In the genomic region with DNA sequence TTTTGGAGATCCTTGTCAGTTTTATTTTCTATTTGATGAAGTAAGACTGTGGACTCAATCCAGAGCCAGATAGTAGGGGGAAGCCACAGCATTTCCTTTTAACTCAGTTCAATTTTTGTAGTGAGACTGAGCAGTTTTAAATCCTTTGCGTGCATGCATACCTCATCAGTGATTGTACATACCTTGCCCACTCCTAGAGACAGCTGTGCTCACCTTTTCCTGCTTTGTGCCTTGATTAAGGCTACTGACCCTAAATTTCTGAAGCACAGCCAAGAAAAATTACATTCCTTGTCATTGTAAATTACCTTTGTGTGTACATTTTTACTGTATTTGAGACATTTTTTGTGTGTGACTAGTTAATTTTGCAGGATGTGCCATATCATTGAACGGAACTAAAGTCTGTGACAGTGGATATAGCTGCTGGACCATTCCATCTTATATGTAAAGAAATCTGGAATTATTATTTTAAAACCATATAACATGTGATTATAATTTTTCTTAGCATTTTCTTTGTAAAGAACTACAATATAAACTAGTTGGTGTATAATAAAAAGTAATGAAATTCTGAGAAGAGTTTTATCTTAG, we compare ENCODE assay signal across 14 cellular contexts. TPM values are rescaled to one million over a fixed set of nuclear protein-coding genes. Genes with fewer than 3 reads are reported as not detected.
A peak's percentile ranks its signal among the peaks of the same experiment; 100 is the strongest.
DNase-seq lines count a peak whose midpoint lies in the region; ATAC-seq and TF ChIP-seq lines count a peak whose summit lies in the region.
"Had no signal": no experiment of that assay in that cellular context is flagged by ENCODE, and none has a peak within 500 bp of the region (broad histone marks: within the 10 kb centered on the region; RNA-seq: fewer than 3 reads in every experiment).

No MANE protein-coding gene starts in this region.

- H3K27ac ChIP-seq in PC-3 (ENCODE audit: low read length) (peak overlapping the region; percentile 82), H9 (ENCODE audit: insufficient read length, low read depth, low read length) (no peak overlapping the region)
- H3K27ac ChIP-seq: ovary, thoracic aorta had no signal

- H2AK5ac ChIP-seq in H9 (ENCODE audit: insufficient read length, low read length): no peak overlapping the region

- CTCF ChIA-PET in Calu3 (lab: Charles Lee): interaction anchor here (1.5 kb wide), 1 partner anchor 18 kb away, joined by 6 read pairs; a partner anchor contains a TSS
- CTCF ChIA-PET in PC-3 (lab: Charles Lee): no interaction called here

- no peaks in the 10 kb centered on the region for H3K23me2 ChIP-seq in H9 (ENCODE audit: insufficient read length, low read depth, low read length, poor library complexity, severe bottlenecking)

- WGBS in H9 (ENCODE audit: extremely low coverage, insufficient read length, low lambda C conversion rate): no CpG with 5 or more reads among the region's 2 CpGs

- H3K9me3 Mint-ChIP-seq in Calu3 (ENCODE audit: low read depth, unreplicated experiment) (no peaks in the 10 kb centered on the region), progenitor cell of endocrine pancreas (ENCODE audit: low read depth) (no peaks in the 10 kb centered on the region), H9 (no peaks in the 10 kb centered on the region)

- H2BK5ac ChIP-seq in H9 (ENCODE audit: insufficient read length, low read length): no peak overlapping the region

- H3K18ac ChIP-seq in H9 (ENCODE audit: insufficient read length, low read depth, low read length): no peak overlapping the region

- no TSS peak for BruUV-seq in Calu3 (replicated peaks; lab: Mats Ljungman, UMichigan)
- no TSS peak for BruUV-seq in PC-3 (replicated peaks; lab: Mats Ljungman, UMichigan)

- H3K4me3 Mint-ChIP-seq in Calu3 (ENCODE audit: low read depth, unreplicated experiment) (peak overlapping the region; percentile 61), progenitor cell of endocrine pancreas (ENCODE audit: low read depth) (no peak overlapping the region), H9 (no peak overlapping the region)

- H3K23ac ChIP-seq in H9 (ENCODE audit: insufficient read length, low read depth, low read length): no peak overlapping the region

- no peak overlapping the region for H4K8ac ChIP-seq in H9 (replicated peaks; ENCODE audit: insufficient read length, low read depth, low read length)

- H3K4me1 ChIP-seq in PC-3 (ENCODE audit: insufficient read depth, low read length) (peaks cover 31% of the 10 kb centered on the region), H9 (ENCODE audit: insufficient read depth, low read length) (no peaks in the 10 kb centered on the region)

- H3K4me2 ChIP-seq in PC-3 (ENCODE audit: low read length): peak overlapping the region; percentile 65
- H3K4me2 ChIP-seq in H9 (ENCODE audit: insufficient read depth, insufficient read length, low read length): no peak overlapping the region

- no peak overlapping the region for H4K5ac ChIP-seq in H9 (ENCODE audit: insufficient read length, low read depth, low read length)

- peak; percentile 29 for DNase-seq in Calu3
- DNase-seq in PC-3: peak; percentile 78
- DNase-seq in dermis blood vessel endothelial cell: peak; percentile 21
- DNase-seq in progenitor cell of endocrine pancreas (ENCODE audit: low spot score, unreplicated experiment): no peak
- DNase-seq in SW480 (ENCODE audit: low spot score): no peak
- no peak for DNase-seq in H9
- DNase-seq: heart right ventricle; kidney; mucosa of descending colon; ovary; stimulated activated CD4-positive, alpha-beta T cell treated with anti-CD3 and anti-CD28 coated beads, Interleukin-4, amount 100 ng/mL, for 4 hours had no signal

- H3K9me2 ChIP-seq in PC-3 (replicated peaks; ENCODE audit: low read length): no peaks in the 10 kb centered on the region

- no peak overlapping the region for H3K4ac ChIP-seq in H9 (ENCODE audit: low read depth, low read length)

- no peaks in the 10 kb centered on the region for H4K20me1 ChIP-seq in PC-3 (ENCODE audit: low read length)
- H4K20me1 ChIP-seq in H9 (ENCODE audit: control insufficient read depth, insufficient read depth, insufficient read length): no peaks in the 10 kb centered on the region

- H3K27ac Mint-ChIP-seq in Calu3 (ENCODE audit: unreplicated experiment) (peak overlapping the region; percentile 92), progenitor cell of endocrine pancreas (peak overlapping the region; percentile 74), H9 (no peak overlapping the region)

- H2AFZ ChIP-seq in PC-3 (ENCODE audit: low read length): no peak overlapping the region
- H2AFZ ChIP-seq in H9 (ENCODE audit: low read length): no peak overlapping the region

- no peak overlapping the region for H3K4me3 ChIP-seq in PC-3 (ENCODE audit: low read length)
- H3K4me3 ChIP-seq: heart right ventricle, mucosa of descending colon, ovary, skin epidermis, thoracic aorta had no signal

- H4K91ac ChIP-seq in H9 (ENCODE audit: insufficient read length, low read depth, low read length): no peak overlapping the region

- no peaks in the 10 kb centered on the region for H3K27me3 ChIP-seq in PC-3 (ENCODE audit: low read length)
- no peaks in the 10 kb centered on the region for H3K27me3 ChIP-seq in H9 (ENCODE audit: insufficient read depth, low read length)
- H3K27me3 ChIP-seq: heart right ventricle, ovary had no signal

- no peaks in the 10 kb centered on the region for H3F3A ChIP-seq in PC-3 (ENCODE audit: low read length, unreplicated experiment)

- intact Hi-C loops in Calu3 (cut with micrococcal nuclease; ENCODE audit: unreplicated experiment): no loop called here
- intact Hi-C loops in PC-3 (cut with micrococcal nuclease): no loop called here

- H2BK12ac ChIP-seq in H9 (ENCODE audit: insufficient read length, low read depth, low read length): no peak overlapping the region

- peaks cover 24% of the 10 kb centered on the region for H3K4me1 Mint-ChIP-seq in Calu3 (ENCODE audit: low read depth, unreplicated experiment)
- no peaks in the 10 kb centered on the region for H3K4me1 Mint-ChIP-seq in progenitor cell of endocrine pancreas (ENCODE audit: low read depth)
- no peaks in the 10 kb centered on the region for H3K4me1 Mint-ChIP-seq in H9

- H3K36me3 Mint-ChIP-seq in Calu3 (ENCODE audit: insufficient read depth, unreplicated experiment) (peaks cover 57% of the 10 kb centered on the region), progenitor cell of endocrine pancreas (ENCODE audit: insufficient read depth) (peaks cover 15% of the 10 kb centered on the region), H9 (ENCODE audit: insufficient read depth in 1 of 3, low read depth in 3 of 3) (peaks cover 11 to 68% (median 46%) of the 10 kb centered on the region in 3 experiments; a peak in 6 of 7 replicates)

- H3K9me3 ChIP-seq in PC-3 (ENCODE audit: low read length): no peaks in the 10 kb centered on the region
- no peaks in the 10 kb centered on the region for H3K9me3 ChIP-seq in H9 (ENCODE audit: control insufficient read depth, low read depth, low read length)
- H3K9me3 ChIP-seq: heart right ventricle, mucosa of descending colon, ovary, thoracic aorta had no signal

- H3K9ac ChIP-seq in PC-3 (ENCODE audit: low read length) (peak overlapping the region; percentile 23), H9 (ENCODE audit: extremely low read depth, insufficient read length, low read length) (no peak overlapping the region)

- H2BK20ac ChIP-seq in H9 (ENCODE audit: low read depth, low read length, poor library complexity, severe bottlenecking): no peak overlapping the region

- no peak overlapping the region for H3T11ph ChIP-seq in H9 (ENCODE audit: low read length)

- H2BK15ac ChIP-seq in H9 (ENCODE audit: low read depth, low read length): no peak overlapping the region

- POLR2A ChIA-PET in PC-3 (lab: Charles Lee; ENCODE audit: unreplicated experiment): interaction anchor here (1.2 kb wide), 1 partner anchor 18 kb away, joined by 9 read pairs; a partner anchor contains a TSS

- no peaks in the 10 kb centered on the region for H3K79me2 ChIP-seq in PC-3 (ENCODE audit: low read length)
- H3K79me2 ChIP-seq in H9 (ENCODE audit: insufficient read depth, low read length): no peaks in the 10 kb centered on the region

- peaks cover 47% of the 10 kb centered on the region for H3K36me3 ChIP-seq in PC-3 (ENCODE audit: low read depth, low read length)
- H3K36me3 ChIP-seq: ovary had no signal

- H3K56ac ChIP-seq in H9 (ENCODE audit: insufficient read length, low read depth, low read length): no peak overlapping the region

- no peaks in the 10 kb centered on the region for H3K27me3 Mint-ChIP-seq in Calu3 (ENCODE audit: unreplicated experiment)
- no peaks in the 10 kb centered on the region for H3K27me3 Mint-ChIP-seq in progenitor cell of endocrine pancreas
- no peaks in the 10 kb centered on the region for H3K27me3 Mint-ChIP-seq in H9 (ENCODE audit: low read depth)

- TF ChIP-seq CTCF in Calu3 (IDR thresholded peaks at IDR 0.05; ENCODE audit: unreplicated experiment): no peak
- TF ChIP-seq CTCF in PC-3 (conservative IDR thresholded peaks at IDR 0.05; ENCODE audit: low read depth, low read length): no peak
- TF ChIP-seq CTCF in progenitor cell of endocrine pancreas (IDR thresholded peaks at IDR 0.05; ENCODE audit: unreplicated experiment): no peak
- TF ChIP-seq CTCF in H9 (conservative IDR thresholded peaks at IDR 0.05): no peak

- no peaks in the 10 kb centered on the region for H3K79me1 ChIP-seq in H9 (ENCODE audit: insufficient read depth, low read depth, low read length, poor library complexity, severe bottlenecking)

- H2BK120ac ChIP-seq in H9 (ENCODE audit: low read depth, low read length, poor library complexity, severe bottlenecking): no peak overlapping the region

- H3K14ac ChIP-seq in H9 (ENCODE audit: insufficient read depth, low read length): no peak overlapping the region

- ATAC-seq in PC-3 (peak; percentile 87), GM21529 (IDR thresholded peaks at IDR 0.05; ENCODE audit: unreplicated experiment) (no peak)

RNA-seq across cellular contexts. Expression of a gene that starts 17.8 kb away (rescaled TPM):
- total RNA-seq in Calu3 (2022) (34.4 and 41.1 TPM in 2 replicates), PC-3 (2014; rRNA removed) (47.1 and 59.8 TPM in 2 replicates), dermis blood vessel endothelial cell (51.4 and 83.0 TPM in 2 replicates), progenitor cell of endocrine pancreas (18.6 and 20.3 TPM in 2 replicates), H9 (2021) (35.5 and 36.0 TPM in 2 replicates)

RNA-seq across cellular contexts. Expression of a gene that starts 26.7 kb away (rescaled TPM):
- 43.4 and 47.3 TPM in 2 replicates for total RNA-seq in Calu3 (2022)
- total RNA-seq in PC-3 (2014; rRNA removed): 16.1 and 23.2 TPM in 2 replicates
- total RNA-seq in dermis blood vessel endothelial cell: 131 and 188 TPM in 2 replicates
- total RNA-seq in progenitor cell of endocrine pancreas: 32.7 and 36.2 TPM in 2 replicates
- total RNA-seq in H9 (2021): 59.5 and 63.0 TPM in 2 replicates

Comparison
In these comparisons a context has a peak if more than half of its experiments do, and no peak if none do; other contexts are left out.
1. DNase-seq: peak in Calu3 (single experiment), PC-3 (single experiment) and dermis blood vessel endothelial cell (single experiment); none in progenitor cell of endocrine pancreas (single experiment), SW480 (single experiment) and H9 (single experiment).
2. H3K27ac Mint-ChIP-seq: peak in Calu3 (single experiment) and progenitor cell of endocrine pancreas (single experiment); none in H9 (0 of 3).